In the genomic region with DNA sequence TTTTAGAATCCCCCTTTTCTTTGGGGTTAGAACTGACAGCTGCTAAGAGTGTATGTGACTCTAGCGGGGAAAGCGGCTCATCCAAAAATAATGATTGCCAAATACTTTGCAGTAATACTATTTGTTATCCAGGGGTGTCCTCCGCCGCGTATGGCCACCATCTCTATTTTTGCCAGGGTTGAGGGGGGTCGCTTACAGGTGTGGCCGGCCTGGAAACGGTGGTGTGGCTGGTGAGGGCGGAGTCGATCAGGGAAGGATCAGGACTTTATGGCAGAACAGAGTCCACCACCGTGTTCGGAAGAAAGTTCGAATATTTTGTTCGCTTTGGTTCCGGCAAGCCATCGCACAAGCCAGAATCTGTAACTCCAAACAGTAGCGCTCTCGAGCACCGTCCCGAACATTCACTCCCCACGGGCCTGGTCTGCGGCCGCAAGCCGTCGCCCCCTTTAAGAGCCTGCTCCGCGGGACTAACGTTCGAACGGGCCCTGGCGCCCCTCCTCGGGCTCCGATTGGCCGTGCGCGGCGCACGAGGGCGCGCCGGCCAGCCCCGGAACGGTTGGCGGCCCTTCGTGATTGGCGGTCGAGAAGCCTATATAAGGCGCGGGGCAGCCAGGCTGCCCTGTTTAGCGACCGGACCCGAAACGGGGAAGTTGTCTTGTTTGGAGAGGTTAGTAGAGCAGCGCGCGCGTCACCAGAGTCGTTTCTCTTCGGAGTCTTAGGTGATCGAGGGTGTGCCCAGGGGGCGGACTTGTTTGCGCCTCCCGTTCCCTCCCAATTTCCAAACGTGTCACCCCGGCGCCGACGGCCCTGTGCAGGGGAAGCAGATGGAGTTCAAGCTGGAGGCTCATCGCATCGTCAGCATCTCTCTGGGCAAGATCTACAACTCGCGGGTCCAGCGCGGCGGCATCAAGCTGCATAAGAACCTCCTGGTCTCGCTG, we compare ENCODE assay signal across 8 cellular contexts. TPM values are rescaled to one million over a fixed set of nuclear protein-coding genes. Genes with fewer than 3 reads are reported as not detected.
A peak's percentile ranks its signal among the peaks of the same experiment; 100 is the strongest.
DNase-seq lines count a peak whose midpoint lies in the region; ATAC-seq and TF ChIP-seq lines count a peak whose summit lies in the region.

A gene (plus strand): TSS at position 622 of the 938 bp plus-strand sequence. CDS start 203 bp downstream, at position 825.

- peak within 1 kb of the TSS; percentile 97 for H3K27ac Mint-ChIP-seq in CD4-positive, alpha-beta T cell
- peak within 1 kb of the TSS; percentile 93 for H3K27ac Mint-ChIP-seq in dendritic cell treated with granulocyte-macrophage colony-stimulating factor and Interleukin-4, amounts not matched to agents 40 ng/mL and 50 ng/mL, for 4 days

- intact Hi-C loops in CD4-positive, alpha-beta T cell (cut with DNase I, micrococcal nuclease): loop anchor here (1.0 to 5.0 kb wide), 4 partner anchors 17 to 456 kb away; a partner anchor contains a TSS
- intact Hi-C loops in dendritic cell treated with granulocyte-macrophage colony-stimulating factor and Interleukin-4, amounts not matched to agents 40 ng/mL and 50 ng/mL, for 4 days (cut with micrococcal nuclease): no loop called here
- intact Hi-C loops in left lung (cut with DNase I): loop anchor here in 1 of 2 donors (5.0 kb wide), 1 partner anchor 54 kb away; no protein-coding TSS in a partner anchor

- H3K4me1 Mint-ChIP-seq in CD4-positive, alpha-beta T cell (ENCODE audit: low read depth): peaks cover 53% of the 10 kb centered on the region
- H3K4me1 Mint-ChIP-seq in dendritic cell treated with granulocyte-macrophage colony-stimulating factor and Interleukin-4, amounts not matched to agents 40 ng/mL and 50 ng/mL, for 4 days (ENCODE audit: low read depth): peaks cover 67% of the 10 kb centered on the region

- peaks cover 0 to 14% of the 10 kb centered on the region in 2 donors for H3K36me3 ChIP-seq in left lung

- no peak for TF ChIP-seq CTCF in CD4-positive, alpha-beta T cell (IDR thresholded peaks at IDR 0.05)
- TF ChIP-seq CTCF in left lung (IDR thresholded peaks at IDR 0.05): no peak

- POLR2A ChIA-PET in CD4-positive, alpha-beta T cell (lab: Charles Lee): interaction anchor here (0.5 to 6.5 kb wide), 16 partner anchors 9 to 1206 kb away, joined by 3 to 231 read pairs (median 5); a partner anchor contains a TSS

- H3K27me3 Mint-ChIP-seq in CD4-positive, alpha-beta T cell: no peaks in the 10 kb centered on the region
- no peaks in the 10 kb centered on the region for H3K27me3 Mint-ChIP-seq in dendritic cell treated with granulocyte-macrophage colony-stimulating factor and Interleukin-4, amounts not matched to agents 40 ng/mL and 50 ng/mL, for 4 days

- no peaks in the 10 kb centered on the region for H3K27me3 ChIP-seq in CD4-positive, alpha-beta T cell (ENCODE audit: control insufficient read depth, insufficient read depth, low read length)
- H3K27me3 ChIP-seq in left lung: no peaks in the 10 kb centered on the region

- H3K9me3 ChIP-seq in CD4-positive, alpha-beta T cell (ENCODE audit: control insufficient read depth, low read length): no peaks in the 10 kb centered on the region
- H3K9me3 ChIP-seq in left lung: no peaks in the 10 kb centered on the region

- peaks cover 18% of the 10 kb centered on the region for H3K36me3 Mint-ChIP-seq in CD4-positive, alpha-beta T cell (ENCODE audit: low read depth)
- peaks cover 51% of the 10 kb centered on the region for H3K36me3 Mint-ChIP-seq in dendritic cell treated with granulocyte-macrophage colony-stimulating factor and Interleukin-4, amounts not matched to agents 40 ng/mL and 50 ng/mL, for 4 days (ENCODE audit: low read depth)

- CTCF ChIA-PET in CD4-positive, alpha-beta T cell (lab: Charles Lee): interaction anchor here (0.6 to 1.2 kb wide), 2 partner anchors 50 to 53 kb away, joined by 3 to 6 read pairs; no protein-coding TSS in a partner anchor

- H3K27ac ChIP-seq in CD4-positive, alpha-beta T cell (ENCODE audit: low read depth, low read length): peak within 1 kb of the TSS; percentile 95
- peak within 1 kb of the TSS; percentile 91 for H3K27ac ChIP-seq in left lung

- no peaks in the 10 kb centered on the region for H3K9me3 Mint-ChIP-seq in CD4-positive, alpha-beta T cell
- no peaks in the 10 kb centered on the region for H3K9me3 Mint-ChIP-seq in dendritic cell treated with granulocyte-macrophage colony-stimulating factor and Interleukin-4, amounts not matched to agents 40 ng/mL and 50 ng/mL, for 4 days

- peak within 1 kb of the TSS; percentile 99 for H3K4me3 Mint-ChIP-seq in CD4-positive, alpha-beta T cell
- peak within 1 kb of the TSS; percentile 84 for H3K4me3 Mint-ChIP-seq in dendritic cell treated with granulocyte-macrophage colony-stimulating factor and Interleukin-4, amounts not matched to agents 40 ng/mL and 50 ng/mL, for 4 days

- DNase-seq in CD4-positive, alpha-beta T cell: peak; percentile 89 to 97 (median 94)
- DNase-seq in NCI-H82 (lab: John Stamatoyannopoulos, UW) (peak; percentile 99), left lung (peak; percentile 96 to 97)
- DNase-seq in activated CD4-positive, alpha-beta T cell treated with anti-CD3 and anti-CD28 coated beads, Interleukin-2, amount 50 U/mL, for 4 hours: peak; percentile 96
- peak; percentile 93 to 96 for DNase-seq in stimulated activated CD4-positive, alpha-beta T cell treated with anti-CD3 and anti-CD28 coated beads, Interleukin-2, amount 100 ng/mL, for 48 hours

- peak; percentile 70 for ATAC-seq in CD4-positive, alpha-beta T cell (ENCODE audit: poor library complexity)
- peak; percentile 73 for ATAC-seq in GM19452 (IDR thresholded peaks at IDR 0.05; ENCODE audit: unreplicated experiment)
- ATAC-seq in HG03575 (IDR thresholded peaks at IDR 0.05; ENCODE audit: extremely low read depth, insufficient number of reproducible peaks, low FRiP score, unreplicated experiment): peak; percentile 29
- ATAC-seq in left lung: peak; percentile 87

- peaks cover 8 to 59% of the 10 kb centered on the region in 2 donors for H3K4me1 ChIP-seq in left lung

- peak within 1 kb of the TSS; percentile 83 to 98 for H3K4me3 ChIP-seq in left lung

RNA-seq across cellular contexts. Expression of the gene that starts here (rescaled TPM):
- 10 to 100 TPM; 53.8 to 54.1 TPM for total RNA-seq in CD4-positive, alpha-beta T cell
- 10 to 100 TPM; 16.1 to 26.6 TPM for total RNA-seq in left lung

Comparison
In these comparisons a context has a peak if more than half of its experiments do, and no peak if none do; other contexts are left out.
1. Peak in every context shown above with its lines: DNase-seq, ATAC-seq, H3K4me3 ChIP-seq and H3K27ac ChIP-seq.
2. ATAC-seq: peak in every context shown above with its lines; median percentile 87 in left lung; 73 in GM19452; 70 in CD4-positive, alpha-beta T cell; 29 in HG03575.